In the genomic region with DNA sequence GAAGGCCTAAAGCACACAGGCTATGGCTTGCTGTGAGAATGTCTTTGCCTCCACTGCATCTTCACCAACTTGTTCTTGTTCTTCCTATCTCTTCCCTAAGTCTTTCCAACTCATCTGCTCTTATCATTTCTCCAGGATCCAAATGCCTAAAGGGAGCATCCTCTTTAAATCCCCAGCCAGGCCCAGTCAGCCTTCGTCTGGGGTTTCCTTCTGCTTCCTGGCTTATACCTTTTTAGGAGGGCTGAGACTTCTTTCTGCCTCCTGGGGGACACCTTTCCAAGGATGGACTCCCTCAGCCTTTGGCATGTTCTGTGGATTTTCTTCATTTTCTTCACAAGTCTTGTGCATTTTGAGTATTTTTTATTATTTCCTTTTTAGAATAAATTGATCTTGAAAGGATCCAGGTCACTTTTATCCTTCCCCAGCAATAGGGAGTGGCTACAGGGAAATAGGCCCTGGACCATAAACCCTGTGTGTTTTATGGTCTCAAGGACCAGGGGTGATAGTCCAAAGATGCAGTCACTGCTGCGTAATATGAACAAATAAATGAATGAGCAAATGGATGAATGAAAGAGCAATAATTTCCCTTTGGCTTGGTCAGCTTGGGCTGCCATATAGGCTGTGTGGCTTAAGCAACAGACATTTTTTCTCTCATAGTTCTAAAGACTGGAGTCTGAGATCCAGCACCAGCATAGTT, we compare ENCODE assay signal across 21 cellular contexts.
"Had no signal": no experiment of that assay in that cellular context is flagged by ENCODE, and none has a peak within 500 bp of the region (broad histone marks: within the 10 kb centered on the region; RNA-seq: fewer than 3 reads in every experiment).

No MANE protein-coding gene starts in this region.

- H3K4me3 ChIP-seq: dorsolateral prefrontal cortex, lung, psoas muscle, sigmoid colon, spleen, testis, tibial artery, upper lobe of right lung, uterus had no signal

- H3K4me1 ChIP-seq: psoas muscle, spleen, upper lobe of right lung, uterus had no signal

- H3K36me3 ChIP-seq: sigmoid colon, spleen, tibial artery, upper lobe of right lung, uterus had no signal

- H3K4me1 Mint-ChIP-seq: memory B cell; naive thymus-derived CD8-positive, alpha-beta T cell; stimulated activated memory B cell treated with anti-CD40 and anti-IgM and Interleukin-4, amounts not matched to agents 10 μg/mL and 1 μg/mL and 100 μg/mL, for 72 hours had no signal

- H3K27me3 Mint-ChIP-seq: memory B cell; naive thymus-derived CD8-positive, alpha-beta T cell; stimulated activated memory B cell treated with anti-CD40 and anti-IgM and Interleukin-4, amounts not matched to agents 10 μg/mL and 1 μg/mL and 100 μg/mL, for 72 hours had no signal

- H3K9me3 Mint-ChIP-seq: memory B cell; stimulated activated memory B cell treated with anti-CD40 and anti-IgM and Interleukin-4, amounts not matched to agents 10 μg/mL and 1 μg/mL and 100 μg/mL, for 72 hours had no signal

- DNase-seq: cerebellar nuclear complex; dorsolateral prefrontal cortex; effector CD4-positive, alpha-beta T cell; naive thymus-derived CD8-positive, alpha-beta T cell; nucleus accumbens; posterior cingulate gyrus; psoas muscle; right cardiac atrium; sigmoid colon; spleen; stimulated activated CD4-positive, alpha-beta T cell treated with anti-CD3 and anti-CD28 coated beads, Interleukin-4, amount 100 ng/mL, for 4 hours; stimulated activated naive CD8-positive, alpha-beta T cell treated with anti-CD3 and anti-CD28 coated beads, Interleukin-15, Interleukin-2, amounts not matched to agents 100 U/mL and 50 U/mL, for 24 hours; substantia nigra; testis; tibial artery; upper lobe of right lung; uterus had no signal

- H3K27ac Mint-ChIP-seq: memory B cell; naive thymus-derived CD8-positive, alpha-beta T cell; stimulated activated memory B cell treated with anti-CD40 and anti-IgM and Interleukin-4, amounts not matched to agents 10 μg/mL and 1 μg/mL and 100 μg/mL, for 72 hours had no signal

- ATAC-seq: left lobe of liver; naive thymus-derived CD8-positive, alpha-beta T cell; psoas muscle; right cardiac atrium; stimulated activated memory B cell treated with anti-CD40 and anti-IgM and Interleukin-4, amounts not matched to agents 10 μg/mL and 1 μg/mL and 100 μg/mL, for 72 hours; stimulated activated naive CD8-positive, alpha-beta T cell treated with anti-CD3 and anti-CD28 coated beads, Interleukin-15, Interleukin-2, amounts not matched to agents 100 U/mL and 50 U/mL, for 24 hours; upper lobe of right lung had no signal

- H3K27ac ChIP-seq: dorsolateral prefrontal cortex, psoas muscle, sigmoid colon, spleen, testis, tibial artery, upper lobe of right lung, uterus had no signal

- H3K27me3 ChIP-seq: dorsolateral prefrontal cortex, sigmoid colon, spleen, testis, tibial artery, upper lobe of right lung, uterus had no signal

- H3K9me3 ChIP-seq: psoas muscle, sigmoid colon, spleen, testis, tibial artery, upper lobe of right lung, uterus had no signal

- H3K4me3 Mint-ChIP-seq: memory B cell; naive thymus-derived CD8-positive, alpha-beta T cell; stimulated activated memory B cell treated with anti-CD40 and anti-IgM and Interleukin-4, amounts not matched to agents 10 μg/mL and 1 μg/mL and 100 μg/mL, for 72 hours had no signal

- H3K36me3 Mint-ChIP-seq: memory B cell; naive thymus-derived CD8-positive, alpha-beta T cell; stimulated activated memory B cell treated with anti-CD40 and anti-IgM and Interleukin-4, amounts not matched to agents 10 μg/mL and 1 μg/mL and 100 μg/mL, for 72 hours had no signal
